8 cellular contexts compared by ENCODE assay signal in the genomic region with DNA sequence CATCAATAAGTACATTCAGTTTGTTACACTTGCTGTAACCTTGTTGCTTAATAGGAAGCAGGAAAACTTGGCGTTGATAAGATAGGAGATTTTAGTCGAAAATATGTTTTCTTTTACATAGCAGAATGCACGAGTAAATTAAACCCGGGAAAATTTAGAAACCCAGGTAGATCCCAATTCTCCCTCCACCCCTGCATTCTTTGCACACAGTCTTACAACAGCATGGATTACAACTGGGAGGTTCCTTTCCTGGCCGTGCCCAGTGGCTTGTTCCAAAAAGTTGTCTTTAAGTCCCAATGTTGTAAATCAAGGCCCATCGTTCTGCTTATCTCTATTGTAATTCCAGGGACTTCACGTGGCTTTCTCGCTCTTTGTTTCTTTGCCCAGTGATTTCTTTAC. TPM values are rescaled to one million over a fixed set of nuclear protein-coding genes. Genes with fewer than 3 reads are reported as not detected.
DNase-seq lines count a peak whose midpoint lies in the region; ATAC-seq and TF ChIP-seq lines count a peak whose summit lies in the region.

No MANE protein-coding gene starts in this region.

- no peaks in the 10 kb centered on the region for H3K36me3 Mint-ChIP-seq in activated T-cell treated with anti-CD3 and anti-CD28 coated beads, Interleukin-2, amount 50 U/mL, for 4 hours (ENCODE audit: insufficient read depth)

- H3K27me3 ChIP-seq in ascending aorta (no peaks in the 10 kb centered on the region), thymus (ENCODE audit: control insufficient read depth, insufficient read depth) (no peaks in the 10 kb centered on the region)

- no peak for TF ChIP-seq CTCF in ascending aorta (IDR thresholded peaks at IDR 0.05)

- WGBS in thymus = 44% methylated on average over 8 of the region's 8 CpGs

- ATAC-seq in activated T-cell treated with anti-CD3 and anti-CD28 coated beads, Interleukin-2, amount 50 U/mL, for 4 hours = no peak

- no peaks in the 10 kb centered on the region for H3K36me3 ChIP-seq in ascending aorta
- no peaks in the 10 kb centered on the region for H3K36me3 ChIP-seq in thymus (ENCODE audit: control insufficient read depth, insufficient read depth)

- H3K4me3 Mint-ChIP-seq in activated T-cell treated with anti-CD3 and anti-CD28 coated beads, Interleukin-2, amount 50 U/mL, for 4 hours = peak overlapping the region; percentile 85

- H3K9me3 Mint-ChIP-seq in activated T-cell treated with anti-CD3 and anti-CD28 coated beads, Interleukin-2, amount 50 U/mL, for 4 hours = no peaks in the 10 kb centered on the region

- DNase-seq in activated T-cell treated with anti-CD3 and anti-CD28 coated beads, Interleukin-2, amount 50 U/mL, for 4 hours = no peak
- no peak for DNase-seq in activated T-cell treated with anti-CD3 and anti-CD28 coated beads, Interleukin-2, amount 50 U/mL, for 48 hours
- DNase-seq in ascending aorta (ENCODE audit: low spot score in 2 of 2) = no peak
- peak; percentile 15 for DNase-seq in left kidney (ENCODE audit: low read depth, low spot score)
- DNase-seq in SW480 (ENCODE audit: low spot score) = no peak
- DNase-seq in RPMI8226 = no peak
- no peak for DNase-seq in stimulated activated CD4-positive, alpha-beta T cell treated with anti-CD3 and anti-CD28 coated beads, Interleukin-1b, Interleukin-23, amount 100 ng/mL, for 48 hours

- H3K4me3 ChIP-seq in ascending aorta (peak overlapping the region; percentile 64 to 78), thymus (ENCODE audit: low read length) (peak overlapping the region; percentile 88)

- H3K27ac ChIP-seq in ascending aorta = peak overlapping the region; percentile 76 to 92
- H3K27ac ChIP-seq in thymus (ENCODE audit: low read depth) = no peak overlapping the region

- peaks cover 26% of the 10 kb centered on the region for H3K4me1 Mint-ChIP-seq in activated T-cell treated with anti-CD3 and anti-CD28 coated beads, Interleukin-2, amount 50 U/mL, for 4 hours (ENCODE audit: low read depth)

- intact Hi-C loops in ascending aorta (cut with DNase I) = loop anchor here (5.0 to 10.0 kb wide), 5 partner anchors 659 to 1911 kb away; a partner anchor contains a TSS

- H3K4me1 ChIP-seq in ascending aorta = peaks cover 0 to 5% of the 10 kb centered on the region in 2 donors
- H3K4me1 ChIP-seq in thymus (ENCODE audit: control insufficient read depth, insufficient read depth, low read length) = peaks cover 5% of the 10 kb centered on the region

- H3K27me3 Mint-ChIP-seq in activated T-cell treated with anti-CD3 and anti-CD28 coated beads, Interleukin-2, amount 50 U/mL, for 4 hours (ENCODE audit: low read depth) = no peaks in the 10 kb centered on the region

- H3K9me3 ChIP-seq in ascending aorta = no peaks in the 10 kb centered on the region
- no peaks in the 10 kb centered on the region for H3K9me3 ChIP-seq in thymus (ENCODE audit: control insufficient read depth)

RNA-seq across cellular contexts. Expression of a gene that starts 1.1 kb away (rescaled TPM):
- total RNA-seq in activated T-cell treated with anti-CD3 and anti-CD28 coated beads, Interleukin-2, amount 50 U/mL, for 4 hours = 1 to 10 TPM; 5.7 to 7.4 (median 7.0) TPM
- 190 TPM for total RNA-seq in ascending aorta
- 5.5 TPM for polyA plus RNA-seq in thymus

Comparison
In these comparisons a context has a peak if more than half of its experiments do, and no peak if none do; other contexts are left out.
1. RNA of a gene that starts 1.1 kb away (total RNA-seq): 190 TPM in ascending aorta (single experiment); 5.7 to 7.4 TPM in activated T-cell treated with anti-CD3 and anti-CD28 coated beads, Interleukin-2, amount 50 U/mL, for 4 hours; every median in the first group is over 10 times any median in the second.